7 cellular contexts compared by ENCODE assay signal in the genomic region with DNA sequence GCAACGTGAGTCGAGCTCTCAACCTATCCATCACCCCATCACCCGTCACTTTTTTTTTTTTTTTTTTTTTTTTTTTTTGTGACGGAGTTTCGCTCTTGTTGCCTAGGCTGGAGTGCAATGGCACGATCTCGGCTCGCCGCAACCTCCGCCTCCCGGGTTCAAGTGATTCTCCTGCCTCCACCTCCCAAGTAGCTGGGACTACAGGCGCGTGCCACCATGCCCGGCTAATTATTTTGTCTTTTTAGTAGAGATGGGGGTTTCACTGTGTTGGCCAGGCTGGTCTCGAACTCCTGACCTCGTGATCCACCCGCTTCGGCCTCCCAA. TPM values are rescaled to one million over a fixed set of nuclear protein-coding genes. Genes with fewer than 3 reads are reported as not detected.
DNase-seq lines count a peak whose midpoint lies in the region; ATAC-seq and TF ChIP-seq lines count a peak whose summit lies in the region.
"Not testable (repeated sequence)": the region's sequence is repeated elsewhere in the genome, so short reads cannot be mapped to it uniquely, and the experiment has no call there.

No MANE protein-coding gene starts in this region.

- POLR2A ChIA-PET in T-cell (lab: Charles Lee): interaction anchor here (0.6 to 1.5 kb wide), 16 partner anchors 9 to 1769 kb away, joined by 3 to 14 read pairs (median 4); partner anchors contain the start of genes ACLY (in 2 of the 2), DNAJC7 (in 1 of the 2), EIF1 (in 1 of the 2) and KCNH4 (in 1 of the 2)

- H3K4me1 Mint-ChIP-seq in T-cell (peaks cover 22 to 28% (median 28%) of the 10 kb centered on the region in 3 donors), memory B cell (peaks cover 16% of the 10 kb centered on the region)

- H3K4me1 ChIP-seq in gastrocnemius medialis: peaks cover 5 to 12% of the 10 kb centered on the region in 2 donors

- not testable (repeated sequence) for H3K27me3 ChIP-seq in gastrocnemius medialis

- H3K36me3 Mint-ChIP-seq in T-cell, memory B cell: not testable (repeated sequence)

- intact Hi-C loops in gastrocnemius medialis (cut with DNase I; ENCODE audit: low total_unique reads): loop anchor here (1.0 kb wide), 2 partner anchors 11 to 36 kb away; partner anchors contain the start of gene CNP

- in situ Hi-C loops in astrocyte of the cerebellum (cut with HindIII; ENCODE audit: low sequenced_read_pairs); gastrocnemius medialis (cut with MboI; ENCODE audit: low sequenced_read_pairs in 4 of 4): not testable (repeated sequence)

- peak overlapping the region; percentile 85 to 100 (median 95) for H3K4me3 Mint-ChIP-seq in T-cell
- H3K4me3 Mint-ChIP-seq in memory B cell: peak overlapping the region; percentile 97

- peak overlapping the region; percentile 84 to 97 (median 90) for H3K27ac ChIP-seq in gastrocnemius medialis

- not testable (repeated sequence) for DNase-seq in T-cell; astrocyte of the cerebellum (ENCODE audit: low read depth); fibroblast of mammary gland (ENCODE audit: low read depth); memory B cell (ENCODE audit: low spot score in 2 of 2); gastrocnemius medialis

- not testable (repeated sequence) for H3K36me3 ChIP-seq in gastrocnemius medialis

- H3K27ac Mint-ChIP-seq in T-cell: peak overlapping the region; percentile 94 to 100
- peak overlapping the region; percentile 93 for H3K27ac Mint-ChIP-seq in memory B cell

- H3K27me3 Mint-ChIP-seq in T-cell, memory B cell: not testable (repeated sequence)

- H3K9me3 ChIP-seq in gastrocnemius medialis: not testable (repeated sequence)

- H3K4me3 ChIP-seq in astrocyte of the cerebellum (ENCODE audit: low read depth, low read length) (peak overlapping the region; percentile 59), fibroblast of mammary gland (ENCODE audit: control insufficient read depth, low read depth, low read length) (peak overlapping the region; percentile 72), gastrocnemius medialis (peak overlapping the region; percentile 41 to 70 (median 62))

- H3K9me3 Mint-ChIP-seq in T-cell, memory B cell: not testable (repeated sequence)

- CTCF ChIA-PET in T-cell (lab: Charles Lee): interaction anchor here in 1 of 2 donors (0.6 to 1.9 kb wide), 15 partner anchors 9 to 1409 kb away, joined by 3 to 12 read pairs (median 4); partner anchors contain the start of genes ACLY, CNP, EIF1 and NKIRAS2

- TF ChIP-seq CTCF in astrocyte of the cerebellum (IDR thresholded peaks at IDR 0.05; ENCODE audit: low read depth, low read length, missing control alignments); fibroblast of mammary gland (conservative IDR thresholded peaks at IDR 0.05; ENCODE audit: control insufficient read depth, insufficient read depth, low read depth, low read length); gastrocnemius medialis (IDR thresholded peaks at IDR 0.05 in 4 of 5, conservative IDR thresholded peaks at IDR 0.05 in 1 of 5): not testable (repeated sequence)

- TF ChIP-seq POLR2A in gastrocnemius medialis (IDR thresholded peaks at IDR 0.05): not testable (repeated sequence)

- peak; percentile 19 for ATAC-seq in GM18861 (IDR thresholded peaks at IDR 0.05; ENCODE audit: unreplicated experiment)
- peak; percentile 20 for ATAC-seq in HG03378 (IDR thresholded peaks at IDR 0.05; ENCODE audit: unreplicated experiment)
- ATAC-seq in T-cell (replicated peaks in 1 of 4): peak; percentile 52 to 66 (median 56)
- peak; percentile 56 for ATAC-seq in memory B cell (ENCODE audit: low read depth)
- ATAC-seq in gastrocnemius medialis: not testable (repeated sequence)

RNA-seq across cellular contexts. Expression of gene ODAD4, which starts 0.4 kb away (rescaled TPM):
- 1 to 10 TPM in 1 of 5 donors, under 1 TPM in 3, not detected in 1; 0.22 to 2.0 (median 0.39) TPM for total RNA-seq in T-cell
- total RNA-seq in gastrocnemius medialis: 1 to 10 TPM in 1 of 4 donors, under 1 TPM in 2, not detected in 1; 0.13 to 1.3 (median 0.20) TPM

RNA-seq across cellular contexts. Expression of gene ACLY, which starts 12.0 kb away (rescaled TPM):
- total RNA-seq in T-cell (100 to 1,000 TPM in 1 of 5 donors, 10 to 100 TPM in 4; 69.1 to 101 (median 96.3) TPM), gastrocnemius medialis (10 to 100 TPM; 20.8 to 35.0 (median 30.7) TPM)

RNA-seq across cellular contexts. Expression of gene CNP, which starts 35.8 kb away (rescaled TPM):
- total RNA-seq in T-cell (10 to 100 TPM; 24.4 to 36.2 (median 34.3) TPM), gastrocnemius medialis (10 to 100 TPM; 15.1 to 26.2 (median 20.4) TPM)
